1 cellular context compared by ENCODE assay signal in genomic region chr3:112643621-112644236, GRCh38.
TF ChIP-seq lines count a peak whose summit lies in the region.

No MANE protein-coding gene starts in this region.

TF ChIP-seq in GM23338, 12 proteins besides CTCF, POLR2A, EP300 and RAD21 (continued from another document):
- TF ChIP-seq ZNF462 (CRISPR knock-in tag; IDR thresholded peaks at IDR 0.05): no peak
- no peak for TF ChIP-seq REST (IDR thresholded peaks at IDR 0.05; ENCODE audit: unreplicated experiment)
- no peak for TF ChIP-seq EZH2phosphoT487 (IDR thresholded peaks at IDR 0.05; ENCODE audit: unreplicated experiment)
- TF ChIP-seq, protein P1, sequence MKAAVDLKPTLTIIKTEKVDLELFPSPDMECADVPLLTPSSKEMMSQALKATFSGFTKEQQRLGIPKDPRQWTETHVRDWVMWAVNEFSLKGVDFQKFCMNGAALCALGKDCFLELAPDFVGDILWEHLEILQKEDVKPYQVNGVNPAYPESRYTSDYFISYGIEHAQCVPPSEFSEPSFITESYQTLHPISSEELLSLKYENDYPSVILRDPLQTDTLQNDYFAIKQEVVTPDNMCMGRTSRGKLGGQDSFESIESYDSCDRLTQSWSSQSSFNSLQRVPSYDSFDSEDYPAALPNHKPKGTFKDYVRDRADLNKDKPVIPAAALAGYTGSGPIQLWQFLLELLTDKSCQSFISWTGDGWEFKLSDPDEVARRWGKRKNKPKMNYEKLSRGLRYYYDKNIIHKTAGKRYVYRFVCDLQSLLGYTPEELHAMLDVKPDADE (IDR thresholded peaks at IDR 0.05): no peak
- TF ChIP-seq CREB1 (CRISPR knock-in tag; IDR thresholded peaks at IDR 0.05; ENCODE audit: low read depth): no peak
- TF ChIP-seq EZH2 (IDR thresholded peaks at IDR 0.05; ENCODE audit: low read depth, unreplicated experiment): no peak
- no peak for TF ChIP-seq NANOG (IDR thresholded peaks at IDR 0.05; ENCODE audit: borderline replicate concordance)
- TF ChIP-seq JUNB (IDR thresholded peaks at IDR 0.05; ENCODE audit: unreplicated experiment): no peak
- TF ChIP-seq POLR2AphosphoS5 (IDR thresholded peaks at IDR 0.05; ENCODE audit: low read depth): no peak
- no peak for TF ChIP-seq ZNF331 (CRISPR knock-in tag; IDR thresholded peaks at IDR 0.05; ENCODE audit: low read depth)
- TF ChIP-seq ZNF114 (CRISPR knock-in tag; IDR thresholded peaks at IDR 0.05): no peak
